16 cellular contexts compared by ENCODE assay signal in genomic region chr3:129494499-129494898, GRCh38. TPM values are rescaled to one million over a fixed set of nuclear protein-coding genes. Genes with fewer than 3 reads are reported as not detected.
DNase-seq lines count a peak whose midpoint lies in the region; ATAC-seq and TF ChIP-seq lines count a peak whose summit lies in the region.
"Not testable (repeated sequence)": the region's sequence is repeated elsewhere in the genome, so short reads cannot be mapped to it uniquely, and the experiment has no call there.
"Had no signal": no experiment of that assay in that cellular context is flagged by ENCODE, and none has a peak within 500 bp of the region (broad histone marks: within the 10 kb centered on the region; RNA-seq: fewer than 3 reads in every experiment).

No MANE protein-coding gene starts in this region.

- intact Hi-C loops in heart right ventricle (cut with DNase I): loop anchor here in 8 of 10 donors (5.0 to 10.0 kb wide), 9 partner anchors 100 to 440 kb away; partner anchors contain the start of gene PLXND1 (in 4 of the 8)
- intact Hi-C loops in prostate gland (cut with DNase I): loop anchor here (5.0 kb wide), 2 partner anchors 63 to 333 kb away; no protein-coding TSS in a partner anchor

- not testable (repeated sequence) for H3K23ac ChIP-seq in mesenchymal stem cell (ENCODE audit: low read length in 2 of 2)

- H2BK15ac ChIP-seq in mesenchymal stem cell (ENCODE audit: low read depth, poor library complexity, severe bottlenecking): not testable (repeated sequence)

- H3K4me1 ChIP-seq in HUES48 (ENCODE audit: control insufficient read depth, insufficient read depth, low read length): peaks cover 15% of the 10 kb centered on the region; the same call in 1 of the 2 replicates
- peaks cover 46% of the 10 kb centered on the region for H3K4me1 ChIP-seq in adipocyte (ENCODE audit: control insufficient read depth, insufficient read depth, low read length)
- not testable (repeated sequence) for H3K4me1 ChIP-seq in duodenal mucosa (ENCODE audit: control insufficient read depth in 1 of 2, insufficient read depth in 2 of 2, low read length in 2 of 2); prostate gland (replicated peaks)
- peaks cover 16 to 69% (median 55%) of the 10 kb centered on the region in 9 donors for H3K4me1 ChIP-seq in heart right ventricle
- H3K4me1 ChIP-seq in mesenchymal stem cell (ENCODE audit: control insufficient read depth, insufficient read depth, low read depth, low read length): peaks cover 16% of the 10 kb centered on the region
- peaks cover 13% of the 10 kb centered on the region for H3K4me1 ChIP-seq in suprapubic skin

- H3K4ac ChIP-seq in mesenchymal stem cell (ENCODE audit: low read depth in 1 of 2, low read length in 2 of 2): not testable (repeated sequence)

- H3K18ac ChIP-seq in mesenchymal stem cell (ENCODE audit: low read depth in 1 of 2, low read length in 2 of 2): not testable (repeated sequence)

- ATAC-seq in heart right ventricle: not testable (repeated sequence)

- not testable (repeated sequence) for H3K79me1 ChIP-seq in mesenchymal stem cell (replicated peaks; ENCODE audit: low read length, poor library complexity, severe bottlenecking)

- not testable (repeated sequence) for H2BK12ac ChIP-seq in mesenchymal stem cell (ENCODE audit: low read length in 2 of 2)

- not testable (repeated sequence) for H3K36me3 ChIP-seq in HUES48 (ENCODE audit: control insufficient read depth, insufficient read depth, low read length); prostate gland
- H3K36me3 ChIP-seq in adipocyte (ENCODE audit: control insufficient read depth, insufficient read depth, low read length, severe bottlenecking) (peaks cover 27% of the 10 kb centered on the region), duodenal mucosa (ENCODE audit: control insufficient read depth in 1 of 2, insufficient read depth in 2 of 2, low read length in 2 of 2) (peaks cover 5 to 24% of the 10 kb centered on the region in 2 donors), heart right ventricle (peaks cover 0 to 43% (median 9%) of the 10 kb centered on the region in 9 donors), mesenchymal stem cell (ENCODE audit: control insufficient read depth in 1 of 2, insufficient read depth in 2 of 2, low read depth in 1 of 2, low read length in 2 of 2) (peaks cover 8 to 40% of the 10 kb centered on the region in 2 experiments), suprapubic skin (peaks cover 40% of the 10 kb centered on the region)

- H4K8ac ChIP-seq in mesenchymal stem cell (ENCODE audit: low read length): not testable (repeated sequence)

- H2AK5ac ChIP-seq in mesenchymal stem cell (ENCODE audit: low read length, severe bottlenecking): not testable (repeated sequence)

- not testable (repeated sequence) for H2BK120ac ChIP-seq in mesenchymal stem cell (ENCODE audit: low read depth, low read length)

- not testable (repeated sequence) for H3K4me3 ChIP-seq in HUES48 (ENCODE audit: low read depth, low read length); adipocyte (ENCODE audit: low read length); duodenal mucosa (ENCODE audit: low read depth in 1 of 2, low read length in 2 of 2); heart right ventricle; mesenchymal stem cell (ENCODE audit: insufficient read depth in 1 of 2, low read depth in 1 of 2, low read length in 2 of 2); prostate gland; suprapubic skin

- H3K27ac ChIP-seq in HUES48 (ENCODE audit: low read depth, low read length): peak overlapping the region; percentile 88
- peak overlapping the region; percentile 58 for H3K27ac ChIP-seq in duodenal mucosa (ENCODE audit: low read depth, low read length)
- peak overlapping the region; percentile 65 to 93 (median 77) for H3K27ac ChIP-seq in heart right ventricle
- H3K27ac ChIP-seq in mesenchymal stem cell (ENCODE audit: low read length, poor library complexity, severe bottlenecking): peak overlapping the region; percentile 6
- peak overlapping the region; percentile 19 to 43 for H3K27ac ChIP-seq in prostate gland
- peak overlapping the region; percentile 29 for H3K27ac ChIP-seq in suprapubic skin

- DNase-seq in adipocyte (ENCODE audit: low read depth) (peak; percentile 11), mesenchymal stem cell (peak; percentile 77)
- DNase-seq in heart right ventricle; prostate gland (ENCODE audit: low spot score); suprapubic skin (ENCODE audit: low spot score in 2 of 2): not testable (repeated sequence)

- H3K9ac ChIP-seq in HUES48 (ENCODE audit: low read depth, low read length); duodenal mucosa (ENCODE audit: low read depth in 1 of 2, low read length in 2 of 2): not testable (repeated sequence)
- H3K9ac ChIP-seq in adipocyte (ENCODE audit: low read length) (peak overlapping the region; percentile 48), mesenchymal stem cell (ENCODE audit: low read length) (peak overlapping the region; percentile 66)

- not testable (repeated sequence) for H3K27me3 ChIP-seq in HUES48 (ENCODE audit: control insufficient read depth, insufficient read depth, low read length); adipocyte (replicated peaks; ENCODE audit: control insufficient read depth, insufficient read depth, low read length); duodenal mucosa (ENCODE audit: control insufficient read depth in 1 of 2, insufficient read depth in 2 of 2, low read length in 2 of 2); heart right ventricle; mesenchymal stem cell (ENCODE audit: control insufficient read depth in 1 of 2, insufficient read depth in 1 of 2, low read length in 2 of 2); prostate gland (replicated peaks; ENCODE audit: insufficient read depth); suprapubic skin

- not testable (repeated sequence) for H3K9me3 ChIP-seq in HUES48 (ENCODE audit: control insufficient read depth, insufficient read depth, low read length); adipocyte (ENCODE audit: control insufficient read depth, low read length); duodenal mucosa (ENCODE audit: control insufficient read depth in 1 of 2, low read length in 2 of 2); heart right ventricle; mesenchymal stem cell (ENCODE audit: control insufficient read depth, low read length); prostate gland; suprapubic skin

- 44 to 73% methylated on average over 5 of the region's 5 CpGs for WGBS in heart right ventricle, 2 donors
- WGBS in mesenchymal stem cell: 33% methylated on average over 3 of the region's 5 CpGs
- 48% methylated on average over 5 of the region's 5 CpGs for WGBS in prostate gland
- WGBS in suprapubic skin: 80% methylated on average over 5 of the region's 5 CpGs

- not testable (repeated sequence) for H2AFZ ChIP-seq in mesenchymal stem cell (ENCODE audit: low read depth, low read length)

- not testable (repeated sequence) for H3K14ac ChIP-seq in mesenchymal stem cell (ENCODE audit: low read length in 2 of 2)

- not testable (repeated sequence) for H4K91ac ChIP-seq in mesenchymal stem cell (ENCODE audit: low read length)

- H2BK5ac ChIP-seq in mesenchymal stem cell (ENCODE audit: low read depth, low read length, poor library complexity, severe bottlenecking): not testable (repeated sequence)

- not testable (repeated sequence) for TF ChIP-seq POLR2A in prostate gland (IDR thresholded peaks at IDR 0.05); suprapubic skin (IDR thresholded peaks at IDR 0.05)

- TF ChIP-seq EP300 in suprapubic skin (IDR thresholded peaks at IDR 0.05): not testable (repeated sequence)

- not testable (repeated sequence) for H3K4me2 ChIP-seq in mesenchymal stem cell (ENCODE audit: low read length, poor library complexity, severe bottlenecking)

- TF ChIP-seq CTCF in heart right ventricle (IDR thresholded peaks at IDR 0.05); prostate gland (IDR thresholded peaks at IDR 0.05); suprapubic skin (IDR thresholded peaks at IDR 0.05): not testable (repeated sequence)

RNA-seq across cellular contexts. Expression of gene RHO, which starts 33.9 kb away (rescaled TPM):
- total RNA-seq in heart right ventricle (not detected), prostate gland (under 1 TPM in 1 of 2 donors, not detected in 1; 0.23 TPM), suprapubic skin (not detected)
- polyA plus RNA-seq in heart right ventricle: not detected
- polyA plus RNA-seq in mesenchymal stem cell (2013, experiment 1 of 2): not detected
- polyA plus RNA-seq in mesenchymal stem cell (2013, experiment 2 of 2): not detected
- total RNA-seq: activated CD4-positive, alpha-beta T cell treated with anti-CD3 and anti-CD28 coated beads, Interleukin-2, amount 10 ng/mL, durations not matched to agents 7 days and 5 days; CD8-positive, alpha-beta T cell; epithelial cell of proximal tubule; HT1080; occipital lobe; Right ventricle myocardium inferior; subcutaneous adipose tissue had no signal
- polyA plus RNA-seq: keratinocyte had no signal

RNA-seq across cellular contexts. Expression of gene H1-8, which starts 48.5 kb away (rescaled TPM):
- not detected for total RNA-seq in heart right ventricle
- not detected for polyA plus RNA-seq in heart right ventricle
- not detected for polyA plus RNA-seq in mesenchymal stem cell (2013, experiment 1 of 2)
- not detected for polyA plus RNA-seq in mesenchymal stem cell (2013, experiment 2 of 2)
- not detected for total RNA-seq in prostate gland
- total RNA-seq in suprapubic skin: not detected
- total RNA-seq: activated CD4-positive, alpha-beta T cell treated with anti-CD3 and anti-CD28 coated beads, Interleukin-2, amount 10 ng/mL, durations not matched to agents 7 days and 5 days; CD8-positive, alpha-beta T cell; epithelial cell of proximal tubule; H7; HT1080; occipital lobe; Right ventricle myocardium inferior; subcutaneous adipose tissue had no signal
- polyA plus RNA-seq: keratinocyte had no signal

RNA-seq across cellular contexts. Expression of gene IFT122, which starts 54.5 kb away (rescaled TPM):
- 10 to 100 TPM; 12.4 to 23.9 (median 16.8) TPM for total RNA-seq in heart right ventricle
- polyA plus RNA-seq in heart right ventricle: 10 to 100 TPM in 1 of 2 donors, 1 to 10 TPM in 1; 9.7 to 29.1 TPM
- polyA plus RNA-seq in mesenchymal stem cell (2013, experiment 1 of 2): 8.0 TPM
- polyA plus RNA-seq in mesenchymal stem cell (2013, experiment 2 of 2): 8.2 TPM
- 10 to 100 TPM; 60.8 to 91.3 TPM for total RNA-seq in prostate gland
- 10 to 100 TPM in 3 of 4 donors, 1 to 10 TPM in 1; 9.5 to 47.6 (median 24.5) TPM for total RNA-seq in suprapubic skin

RNA-seq across cellular contexts. Expression of gene MBD4, which starts 54.8 kb away (rescaled TPM):
- total RNA-seq in heart right ventricle (10 to 100 TPM; 16.4 to 31.9 (median 19.2) TPM), prostate gland (10 to 100 TPM; 20.6 to 34.0 TPM), suprapubic skin (10 to 100 TPM; 14.8 to 42.5 (median 24.0) TPM)
- polyA plus RNA-seq in heart right ventricle: 10 to 100 TPM; 11.1 to 37.8 TPM
- polyA plus RNA-seq in mesenchymal stem cell (2013, experiment 1 of 2): 32.0 TPM
- 31.3 TPM for polyA plus RNA-seq in mesenchymal stem cell (2013, experiment 2 of 2)

Comparison
In these comparisons a context has a peak if more than half of its experiments do, and no peak if none do; other contexts are left out.
1. H3K27ac ChIP-seq: peak in every context shown above with its lines; median percentile 88 in HUES48; 77 in heart right ventricle; 58 in duodenal mucosa; 31 in prostate gland; 29 in suprapubic skin; 6 in mesenchymal stem cell.